ENCODE assay signal across 9 cellular contexts in the genomic region with DNA sequence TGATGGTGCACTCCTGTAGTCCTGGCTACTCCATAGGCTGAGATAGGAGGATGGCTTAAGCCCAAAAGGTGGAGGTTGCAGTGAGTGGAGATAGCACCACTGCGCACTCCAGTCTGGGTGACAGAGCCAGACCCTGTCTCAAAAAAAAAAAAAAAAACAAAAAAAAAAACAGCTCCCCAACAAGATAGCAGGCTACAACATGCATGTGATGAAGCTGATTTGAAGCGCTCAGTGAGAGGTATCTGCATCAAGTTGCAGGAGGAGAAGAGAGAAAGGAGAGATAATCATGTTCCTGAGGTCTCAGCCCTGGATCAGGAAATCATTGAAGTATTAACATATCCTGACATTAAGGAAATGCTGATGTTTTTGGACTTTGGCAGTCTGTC. TPM values are rescaled to one million over a fixed set of nuclear protein-coding genes. Genes with fewer than 3 reads are reported as not detected.
DNase-seq lines count a peak whose midpoint lies in the region; FAIRE-seq and TF ChIP-seq lines count a peak whose summit lies in the region.
"Had no signal": no experiment of that assay in that cellular context is flagged by ENCODE, and none has a peak within 500 bp of the region (broad histone marks: within the 10 kb centered on the region; RNA-seq: fewer than 3 reads in every experiment).

No MANE protein-coding gene starts in this region.

- H3K4me2 ChIP-seq in keratinocyte (ENCODE audit: control insufficient read depth, extremely low read depth, insufficient read depth, low read depth, low read length) (peak overlapping the region; percentile 8), smooth muscle cell (no peak overlapping the region)

- dilution Hi-C loops in keratinocyte (cut with MboI; ENCODE audit: extremely low pct_ligation_motif_present, low sequenced_read_pairs): no loop called here

- H3K36me3 ChIP-seq in keratinocyte (ENCODE audit: control insufficient read depth in 2 of 2, extremely low read depth in 1 of 2, insufficient read depth in 2 of 2, low read length in 2 of 2) (peaks cover 1 to 8% of the 10 kb centered on the region in 2 experiments), smooth muscle cell (ENCODE audit: low read depth) (no peaks in the 10 kb centered on the region)
- H3K36me3 ChIP-seq: tibial artery had no signal

- no peaks in the 10 kb centered on the region for H3K9me1 ChIP-seq in keratinocyte (ENCODE audit: control insufficient read depth, extremely low read depth, insufficient read depth, low read length)

- no peaks in the 10 kb centered on the region for H3K9me3 Mint-ChIP-seq in Calu3 (ENCODE audit: low read depth, unreplicated experiment)

- H3K4me3 ChIP-seq in keratinocyte (ENCODE audit: control insufficient read depth in 2 of 3, extremely low read depth in 1 of 3, insufficient read depth in 2 of 3, low read depth in 1 of 3, low read length in 3 of 3) (no peak overlapping the region), smooth muscle cell (no peak overlapping the region)

- no peak for FAIRE-seq in keratinocyte (lab: Jason Lieb, UNC)

- DNase-seq in Calu3 (no peak), keratinocyte (ENCODE audit: low read depth, low spot score) (no peak), smooth muscle cell (lab: John Stamatoyannopoulos, UW; ENCODE audit: unreplicated experiment) (no peak), NCI-H2227 treated with DMSO at 0.1 percent for 48 hours (lab: John Stamatoyannopoulos, UW) (no peak), NCI-H2196 (lab: John Stamatoyannopoulos, UW; ENCODE audit: unreplicated experiment) (no peak)
- DNase-seq in activated effector memory CD4-positive, alpha-beta T cell treated with anti-CD3 and anti-CD28 coated beads, Interleukin-2, amount 50 U/mL, for 16 hours: no peak

- 98% methylated on average over 2 of the region's 2 CpGs for WGBS in smooth muscle cell (ENCODE audit: low lambda C conversion rate)

- CTCF ChIA-PET in Calu3 (lab: Charles Lee): interaction anchor here (0.6 to 1.2 kb wide), 8 partner anchors 8 to 410 kb away, joined by 3 to 7 read pairs (median 6); partner anchors contain the start of gene C15orf39

- H4K20me1 ChIP-seq in keratinocyte (ENCODE audit: control insufficient read depth, extremely low read depth, insufficient read depth, low read length) (no peaks in the 10 kb centered on the region), smooth muscle cell (ENCODE audit: low read depth) (no peaks in the 10 kb centered on the region)

- H3K4me1 ChIP-seq in keratinocyte (ENCODE audit: control insufficient read depth, extremely low read depth, insufficient read depth, low read length) (peaks cover 7% of the 10 kb centered on the region), smooth muscle cell (ENCODE audit: low read depth) (no peaks in the 10 kb centered on the region)

- H3K4me3 Mint-ChIP-seq in Calu3 (ENCODE audit: low read depth, unreplicated experiment): peak overlapping the region; percentile 94

- peak overlapping the region; percentile 79 for H3K27ac ChIP-seq in 22Rv1
- H3K27ac ChIP-seq in VCaP: peak overlapping the region; percentile 96
- no peak overlapping the region for H3K27ac ChIP-seq in keratinocyte (ENCODE audit: control insufficient read depth, insufficient read depth, low read length)
- H3K27ac ChIP-seq in smooth muscle cell (ENCODE audit: low read depth): no peak overlapping the region

- H3K4me1 Mint-ChIP-seq in Calu3 (ENCODE audit: low read depth, unreplicated experiment): peaks cover 20% of the 10 kb centered on the region

- H3K9me3 ChIP-seq in keratinocyte (ENCODE audit: control insufficient read depth, low read depth, low read length): no peaks in the 10 kb centered on the region
- H3K9me3 ChIP-seq in smooth muscle cell (replicated peaks; ENCODE audit: low read depth): no peaks in the 10 kb centered on the region
- H3K9me3 ChIP-seq: tibial artery had no signal

- peaks cover 18% of the 10 kb centered on the region for H3K36me3 Mint-ChIP-seq in Calu3 (ENCODE audit: insufficient read depth, unreplicated experiment)

- no peaks in the 10 kb centered on the region for H3F3A ChIP-seq in smooth muscle cell (ENCODE audit: low read depth)

- H3K27me3 ChIP-seq in keratinocyte (ENCODE audit: control insufficient read depth, extremely low read depth, insufficient read depth, low read length) (no peaks in the 10 kb centered on the region), smooth muscle cell (ENCODE audit: low read depth) (no peaks in the 10 kb centered on the region)
- H3K27me3 ChIP-seq: tibial artery had no signal

- H3K9ac ChIP-seq in keratinocyte (ENCODE audit: control insufficient read depth, extremely low read depth, insufficient read depth, low read length) (no peak overlapping the region), smooth muscle cell (ENCODE audit: low read depth) (no peak overlapping the region)

- intact Hi-C loops in Calu3 (cut with micrococcal nuclease; ENCODE audit: unreplicated experiment): no loop called here

- H3K79me2 ChIP-seq in keratinocyte (ENCODE audit: control insufficient read depth, insufficient read depth, low read length) (peaks cover 8% of the 10 kb centered on the region), smooth muscle cell (ENCODE audit: low read depth) (peaks cover 13% of the 10 kb centered on the region)

- no peaks in the 10 kb centered on the region for H3K27me3 Mint-ChIP-seq in Calu3 (ENCODE audit: unreplicated experiment)

- TF ChIP-seq CTCF in 22Rv1 (IDR thresholded peaks at IDR 0.05) (no peak), Calu3 (IDR thresholded peaks at IDR 0.05; ENCODE audit: unreplicated experiment) (no peak), VCaP (conservative IDR thresholded peaks at IDR 0.05) (no peak), keratinocyte (optimal IDR thresholded peaks at IDR 0.05 in 1 of 3, IDR thresholded peaks at IDR 0.05 in 1 of 3, conservative IDR thresholded peaks at IDR 0.05 in 1 of 3; ENCODE audit: extremely low read depth in 1 of 3, insufficient read depth in 2 of 3, low read length in 3 of 3) (no peak), smooth muscle cell (IDR thresholded peaks at IDR 0.05; ENCODE audit: borderline replicate concordance, insufficient read depth, poor library complexity, severe bottlenecking) (no peak)

- BruUV-seq in Calu3 (replicated peaks; lab: Mats Ljungman, UMichigan): no TSS peak

- H2AFZ ChIP-seq in keratinocyte (ENCODE audit: control insufficient read depth, low read length): peak overlapping the region; percentile 47
- H2AFZ ChIP-seq in smooth muscle cell (ENCODE audit: low read depth): no peak overlapping the region

- H3K27ac Mint-ChIP-seq in Calu3 (ENCODE audit: unreplicated experiment): peak overlapping the region; percentile 97

RNA-seq across cellular contexts. Expression of gene PPCDC, which starts 0.6 kb away (rescaled TPM):
- total RNA-seq in Calu3 (2022) (23.4 and 24.4 TPM in 2 replicates), smooth muscle cell (6.2 and 33.7 TPM in 2 replicates)
- polyA plus RNA-seq in keratinocyte (11.9 to 14.3 TPM (median 13.7 TPM) in 3 replicates), smooth muscle cell (7.8 and 11.9 TPM in 2 replicates)
- polyA plus RNA-seq in keratinocyte (2011; ENCODE audit: low read depth): 3.4 TPM
- 11.2 and 20.7 TPM in 2 replicates for polyA plus RNA-seq in keratinocyte (2011; cell fraction: cytosol; rRNA removed)
- 13.5 and 17.4 TPM in 2 replicates for polyA plus RNA-seq in keratinocyte (2011; cell fraction: nucleus; rRNA removed)
- polyA plus RNA-seq in keratinocyte (2012; ENCODE audit: low replicate concordance): 7.0 and 11.9 TPM in 2 replicates
- polyA minus RNA-seq in keratinocyte: 7.5 to 18.7 TPM (median 8.2 TPM) in 3 replicates
- polyA minus RNA-seq in keratinocyte (2011; cell fraction: cytosol; rRNA and poly(A)+ RNA removed): 9.6 TPM
- polyA minus RNA-seq in keratinocyte (2011; cell fraction: nucleus; rRNA and poly(A)+ RNA removed): 6.8 and 8.0 TPM in 2 replicates

RNA-seq across cellular contexts. Expression of gene SCAMP5, which starts 27.4 kb away (rescaled TPM):
- total RNA-seq in Calu3 (2022): 10.7 and 13.6 TPM in 2 replicates
- 1.9 to 3.0 TPM (median 2.9 TPM) in 3 replicates for polyA plus RNA-seq in keratinocyte
- 0.07 TPM for polyA plus RNA-seq in keratinocyte (2011; ENCODE audit: low read depth)
- 3.6 and 3.7 TPM in 2 replicates for polyA plus RNA-seq in keratinocyte (2011; cell fraction: cytosol; rRNA removed)
- polyA plus RNA-seq in keratinocyte (2011; cell fraction: nucleus; rRNA removed): 2.4 and 4.1 TPM in 2 replicates
- polyA plus RNA-seq in keratinocyte (2012; ENCODE audit: low replicate concordance): 0.55 and 1.9 TPM in 2 replicates
- polyA minus RNA-seq in keratinocyte: 2.1 to 3.3 TPM (median 3.2 TPM) in 3 replicates
- 2.3 TPM for polyA minus RNA-seq in keratinocyte (2011; cell fraction: cytosol; rRNA and poly(A)+ RNA removed)
- polyA minus RNA-seq in keratinocyte (2011; cell fraction: nucleus; rRNA and poly(A)+ RNA removed): 1.4 and 2.7 TPM in 2 replicates
- total RNA-seq in smooth muscle cell: 2.8 and 18.1 TPM in 2 replicates
- polyA plus RNA-seq in smooth muscle cell: 5.5 and 6.6 TPM in 2 replicates

Comparison
In these comparisons a context has a peak if more than half of its experiments do, and no peak if none do; other contexts are left out.
1. H3K27ac ChIP-seq: peak in 22Rv1 (single experiment) and VCaP (single experiment); none in keratinocyte (single experiment) and smooth muscle cell (single experiment).